In the genomic region with DNA sequence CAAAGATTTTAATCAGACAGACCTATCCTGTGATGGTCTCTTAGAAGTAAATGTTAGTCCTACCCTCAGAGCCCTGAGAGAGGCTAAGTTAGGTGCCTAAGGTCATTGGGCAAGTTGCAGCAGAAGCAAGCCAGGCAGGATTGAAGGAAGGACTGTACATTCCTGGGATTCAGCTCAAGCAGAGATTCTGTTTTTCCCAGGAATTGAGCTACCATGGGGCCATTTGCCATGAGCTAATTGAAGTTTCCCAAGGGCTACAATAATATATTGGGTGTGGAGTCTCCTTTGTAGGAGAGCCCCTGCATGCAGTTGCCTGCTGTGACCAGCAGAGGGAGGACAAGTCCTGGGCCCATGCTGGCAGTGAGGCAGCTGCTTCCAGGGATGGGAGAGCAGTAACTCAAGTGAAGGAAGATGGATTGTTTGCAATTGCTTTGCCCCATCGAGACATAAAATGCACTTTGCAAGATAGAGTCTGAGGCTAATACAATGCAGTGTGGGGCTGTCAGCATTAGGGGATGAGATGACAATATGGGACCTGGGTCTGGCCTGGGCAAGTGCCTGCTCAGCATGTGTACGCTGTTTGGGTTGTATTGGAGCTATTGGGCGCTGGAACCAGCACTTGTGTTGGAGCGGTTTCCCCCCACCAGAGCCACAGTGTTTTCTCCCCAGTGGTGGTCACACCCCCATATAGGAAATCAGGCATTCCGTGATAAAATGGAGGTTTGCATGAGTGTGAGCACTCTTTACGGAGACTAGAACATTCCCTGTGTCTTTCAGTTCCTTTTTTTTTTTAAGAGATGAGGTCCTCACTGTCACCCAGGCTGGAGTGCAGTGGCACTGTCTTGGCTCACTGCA, we compare ENCODE assay signal across 9 cellular contexts. TPM values are rescaled to one million over a fixed set of nuclear protein-coding genes. Genes with fewer than 3 reads are reported as not detected.
DNase-seq lines count a peak whose midpoint lies in the region; ATAC-seq, FAIRE-seq and TF ChIP-seq lines count a peak whose summit lies in the region.
"Had no signal": no experiment of that assay in that cellular context is flagged by ENCODE, and none has a peak within 500 bp of the region (broad histone marks: within the 10 kb centered on the region; RNA-seq: fewer than 3 reads in every experiment).

No MANE protein-coding gene starts in this region.

- no peak for TF ChIP-seq POLR2A in erythroblast (IDR thresholded peaks at IDR 0.05; ENCODE audit: low read length)

- H3K36me3 ChIP-seq in OCI-LY1 (ENCODE audit: insufficient read depth, low read length), result peaks cover 56% of the 10 kb centered on the region

- no peaks in the 10 kb centered on the region for H3K27me3 ChIP-seq in OCI-LY1 (ENCODE audit: insufficient read depth, low read length)

- H2AFZ ChIP-seq in OCI-LY1 (ENCODE audit: low read length), result no peak overlapping the region

- DNase-seq in DMS153 treated with DMSO at 0.1 percent for 48 hours (lab: John Stamatoyannopoulos, UW; ENCODE audit: unreplicated experiment) (peak; percentile 46), DMS153 (lab: John Stamatoyannopoulos, UW) (no peak), HTR-8/SVneo (ENCODE audit: insufficient read length, low spot score) (peak; percentile 92), erythroblast (lab: John Stamatoyannopoulos, UW) (peak; percentile 62 to 79)
- DNase-seq in activated CD8-positive, alpha-beta memory T cell treated with anti-CD3 and anti-CD28 coated beads, Interleukin-2, amount 50 U/mL, for 48 hours, result peak; percentile 85
- DNase-seq in naive thymus-derived CD8-positive, alpha-beta T cell, result peak; percentile 51 to 84 (median 70)
- peak; percentile 31 to 48 for DNase-seq in stimulated activated CD8-positive, alpha-beta memory T cell treated with anti-CD3 and anti-CD28 coated beads, Interleukin-7, amount 100 ng/mL, for 48 hours (ENCODE audit: extremely low read depth in 1 of 2, low read depth in 1 of 2)

- peak overlapping the region in 6 of 10 donors; percentile 1 to 81 (median 51) for H3K27ac Mint-ChIP-seq in naive thymus-derived CD8-positive, alpha-beta T cell

- peaks cover 21 to 44% (median 42%) of the 10 kb centered on the region in 4 donors for H3K4me1 Mint-ChIP-seq in naive thymus-derived CD8-positive, alpha-beta T cell

- no peaks in the 10 kb centered on the region for H3F3A ChIP-seq in OCI-LY1 (ENCODE audit: insufficient read depth, low read length)

- H3K36me3 Mint-ChIP-seq in naive thymus-derived CD8-positive, alpha-beta T cell, result peaks cover 0 to 2% (median 0%) of the 10 kb centered on the region in 3 donors

- H3K9me3 Mint-ChIP-seq in naive thymus-derived CD8-positive, alpha-beta T cell, result no peaks in the 10 kb centered on the region

- ATAC-seq in naive thymus-derived CD8-positive, alpha-beta T cell, result peak; percentile 58 to 62

- H3K27ac ChIP-seq in OCI-LY1 (ENCODE audit: low read depth, low read length, poor library complexity, severe bottlenecking), result peak overlapping the region; percentile 24

- no peak overlapping the region for H3K9ac ChIP-seq in OCI-LY1 (ENCODE audit: low read length)

- no peaks in the 10 kb centered on the region for H3K27me3 Mint-ChIP-seq in naive thymus-derived CD8-positive, alpha-beta T cell

- H3K4me2 ChIP-seq in OCI-LY1 (ENCODE audit: low read length), result no peak overlapping the region

- TF ChIP-seq CTCF in OCI-LY1 (IDR thresholded peaks at IDR 0.05; ENCODE audit: low read length), result peak; percentile 98

- POLR2A ChIA-PET in naive thymus-derived CD8-positive, alpha-beta T cell (lab: Charles Lee), result interaction anchor here (0.7 to 1.2 kb wide), 2 partner anchors 12 to 156 kb away, joined by 3 read pairs; no protein-coding TSS in a partner anchor

- H4K20me1 ChIP-seq in OCI-LY1 (ENCODE audit: insufficient read depth, low read length), result no peaks in the 10 kb centered on the region

- FAIRE-seq in HTR-8/SVneo (lab: Jason Lieb, UNC), result peak; percentile 86
- FAIRE-seq: A204.1 had no signal

- no peak overlapping the region for H3K4me3 ChIP-seq in OCI-LY1 (ENCODE audit: low read depth, low read length, poor library complexity, severe bottlenecking)

- no peaks in the 10 kb centered on the region for H3K79me2 ChIP-seq in OCI-LY1 (ENCODE audit: insufficient read depth, low read length)

- no peaks in the 10 kb centered on the region for H3K9me3 ChIP-seq in OCI-LY1 (ENCODE audit: low read length)

- H3K4me1 ChIP-seq in OCI-LY1 (ENCODE audit: insufficient read depth, low read length, severe bottlenecking), result peaks cover 25% of the 10 kb centered on the region

- peak overlapping the region in 1 of 10 donors; percentile 46 for H3K4me3 Mint-ChIP-seq in naive thymus-derived CD8-positive, alpha-beta T cell

- no peaks in the 10 kb centered on the region for H3K9me2 ChIP-seq in OCI-LY1 (ENCODE audit: low read depth, low read length)

RNA-seq across cellular contexts. Expression of gene DNMT3B, which starts 27.9 kb away (rescaled TPM):
- total RNA-seq in naive thymus-derived CD8-positive, alpha-beta T cell, result under 1 TPM; 0.44 to 0.82 TPM
- under 1 TPM in 2 of 3 donors, not detected in 1; 0.08 to 0.65 TPM for polyA plus RNA-seq in naive thymus-derived CD8-positive, alpha-beta T cell

RNA-seq across cellular contexts. Expression of gene MAPRE1, which starts 29.6 kb away (rescaled TPM):
- total RNA-seq in naive thymus-derived CD8-positive, alpha-beta T cell, result 10 to 100 TPM; 81.3 to 86.3 TPM
- 100 to 1,000 TPM; 100 to 112 (median 108) TPM for polyA plus RNA-seq in naive thymus-derived CD8-positive, alpha-beta T cell

RNA-seq across cellular contexts. Expression of gene COMMD7, which starts 46.9 kb away (rescaled TPM):
- 10 to 100 TPM; 32.4 to 36.4 TPM for total RNA-seq in naive thymus-derived CD8-positive, alpha-beta T cell
- polyA plus RNA-seq in naive thymus-derived CD8-positive, alpha-beta T cell, result 100 to 1,000 TPM; 120 to 138 (median 123) TPM
